In genomic region chr7:85479918-85480658, GRCh38 we compare ENCODE assay signal across 31 cellular contexts.
A peak's percentile ranks its signal among the peaks of the same experiment; 100 is the strongest.
DNase-seq lines count a peak whose midpoint lies in the region; ATAC-seq and TF ChIP-seq lines count a peak whose summit lies in the region.
"Had no signal": no experiment of that assay in that cellular context is flagged by ENCODE, and none has a peak within 500 bp of the region (broad histone marks: within the 10 kb centered on the region; RNA-seq: fewer than 3 reads in every experiment).

No MANE protein-coding gene starts in this region.

- ATAC-seq in foreskin keratinocyte: peak; percentile 77
- ATAC-seq: activated CD8-positive, alpha-beta T cell treated with anti-CD3 and anti-CD28 coated beads for 36 hours; activated T-helper 17 cell treated with anti-CD3 and anti-CD28 coated beads, Interleukin-2, amount 50 U/mL, for 72 hours; gastrocnemius medialis; naive thymus-derived CD8-positive, alpha-beta T cell; Right ventricle myocardium inferior had no signal

- H3K4me1 ChIP-seq in foreskin keratinocyte: no peaks in the 10 kb centered on the region
- H3K4me1 ChIP-seq: gastrocnemius medialis, HAP-1, sigmoid colon, stomach had no signal

- TF ChIP-seq CTCF in HFF-Myc (IDR thresholded peaks at IDR 0.05; ENCODE audit: low read depth, low read length, missing control alignments): no peak
- no peak for TF ChIP-seq CTCF in foreskin keratinocyte (conservative IDR thresholded peaks at IDR 0.05)

- H3K36me3 ChIP-seq in H7 (replicated peaks; ENCODE audit: control insufficient read depth, insufficient read depth, low read length): no peaks in the 10 kb centered on the region
- H3K36me3 ChIP-seq: gastrocnemius medialis, HAP-1, sigmoid colon, stomach, thyroid gland, vagina had no signal

- no peak overlapping the region for H3K27ac ChIP-seq in foreskin keratinocyte
- H3K27ac ChIP-seq: epithelial cell of prostate, gastrocnemius medialis, PC-9, sigmoid colon, stomach, thyroid gland, vagina had no signal

- no peak overlapping the region for H3K4me3 ChIP-seq in HFF-Myc (replicated peaks; ENCODE audit: low read depth, low read length)
- no peak overlapping the region for H3K4me3 ChIP-seq in H7 (ENCODE audit: insufficient read depth, low read depth, low read length)
- H3K4me3 ChIP-seq: gastrocnemius medialis, HAP-1, PC-9, sigmoid colon, stomach, thyroid gland, vagina had no signal

- H3K27me3 ChIP-seq in foreskin keratinocyte (no peaks in the 10 kb centered on the region), H7 (ENCODE audit: control insufficient read depth, insufficient read depth, low read length) (no peaks in the 10 kb centered on the region)
- H3K27me3 ChIP-seq: gastrocnemius medialis, sigmoid colon, stomach, thyroid gland, vagina had no signal

- DNase-seq in AG20443 (ENCODE audit: low spot score) (peak; percentile 63), HFF-Myc (ENCODE audit: extremely low read depth, low read depth) (peak; percentile 71), dedifferentiated amniotic fluid mesenchymal stem cell (ENCODE audit: extremely low spot score) (peak; percentile 67), foreskin keratinocyte (peak in 1 of 2 donors; percentile 11), H7 (no peak), SHP77 (lab: John Stamatoyannopoulos, UW) (no peak), NCI-H446 (lab: John Stamatoyannopoulos, UW) (no peak)
- DNase-seq in activated CD8-positive, alpha-beta memory T cell treated with anti-CD3 and anti-CD28 coated beads, Interleukin-2, amount 50 U/mL, for 48 hours: no peak
- DNase-seq: activated CD8-positive, alpha-beta T cell treated with anti-CD3 and anti-CD28 coated beads for 36 hours; amygdala; Calu3; DMS79 treated with DMSO at 0.1 percent for 48 hours; effector CD4-positive, alpha-beta T cell; gastrocnemius medialis; kidney glomerular epithelial cell; naive thymus-derived CD8-positive, alpha-beta T cell; NCI-H1436; NCI-H2081 treated with DMSO at 0.1 percent for 48 hours; NCI-H2227 treated with DMSO at 0.1 percent for 48 hours; NCI-H526 treated with DMSO at 0.1 percent for 48 hours; occipital lobe; PC-9; sigmoid colon; stimulated activated CD4-positive, alpha-beta T cell treated with anti-CD3 and anti-CD28 coated beads, Interleukin-4, amount 100 ng/mL, for 1 hour; stomach; thyroid gland had no signal

Comparison
In these comparisons a context has a peak if more than half of its experiments do, and no peak if none do; other contexts are left out.
1. DNase-seq: peak in AG20443 (single experiment), HFF-Myc (single experiment) and dedifferentiated amniotic fluid mesenchymal stem cell (single experiment); none in H7 (single experiment), SHP77 (0 of 2), NCI-H446 (0 of 2) and activated CD8-positive, alpha-beta memory T cell treated with anti-CD3 and anti-CD28 coated beads, Interleukin-2, amount 50 U/mL, for 48 hours (single experiment).